In the genomic region with DNA sequence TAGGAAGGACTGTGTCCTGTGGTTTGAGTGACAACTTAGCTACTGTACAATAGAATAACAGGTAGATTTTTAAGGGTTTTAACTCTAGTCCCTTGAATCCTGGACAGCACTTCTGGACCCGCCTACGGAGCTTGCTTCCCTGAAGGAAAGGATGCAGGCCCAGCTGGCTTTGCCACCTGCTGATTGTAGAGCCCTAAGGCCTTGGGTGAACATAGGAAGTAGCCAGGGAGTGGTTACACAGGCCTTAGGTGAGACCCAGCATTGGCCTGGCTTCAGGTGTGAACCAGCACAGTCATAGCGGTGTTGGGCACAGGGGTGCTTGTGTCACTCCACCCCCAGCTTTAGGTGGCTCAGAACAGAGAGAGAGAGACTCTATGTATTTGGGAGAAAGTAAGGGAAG, we compare ENCODE assay signal across 27 cellular contexts.
"Had no signal": no experiment of that assay in that cellular context is flagged by ENCODE, and none has a peak within 500 bp of the region (broad histone marks: within the 10 kb centered on the region; RNA-seq: fewer than 3 reads in every experiment).

No MANE protein-coding gene starts in this region.

- DNase-seq: colonic mucosa; cortex of kidney; dermis blood vessel endothelial cell; dorsolateral prefrontal cortex; effector CD4-positive, alpha-beta T cell; effector CD8-positive, alpha-beta T cell; effector memory CD4-positive, alpha-beta T cell; effector memory CD8-positive, alpha-beta T cell; endodermal cell; erythroblast; esophagus squamous epithelium; foreskin fibroblast; foreskin keratinocyte; foreskin melanocyte; gastrocnemius medialis; glutamatergic neuron; head of caudate nucleus had no signal

- H3K4me1 ChIP-seq: colonic mucosa, esophagus muscularis mucosa, esophagus squamous epithelium, foreskin keratinocyte, gastrocnemius medialis, gastroesophageal sphincter had no signal

- H3K36me3 ChIP-seq: colonic mucosa, esophagus muscularis mucosa, esophagus squamous epithelium, gastrocnemius medialis, gastroesophageal sphincter had no signal

- H3K4me3 ChIP-seq: colonic mucosa, coronary artery, dorsolateral prefrontal cortex, esophagus muscularis mucosa, esophagus squamous epithelium, gastrocnemius medialis, gastroesophageal sphincter had no signal

- H3K4me1 Mint-ChIP-seq: endodermal cell had no signal

- H3K27me3 Mint-ChIP-seq: dendritic cell treated with granulocyte-macrophage colony-stimulating factor and Interleukin-4, amounts not matched to agents 40 ng/mL and 50 ng/mL, for 4 days; effector memory CD8-positive, alpha-beta T cell had no signal

- H3K27ac Mint-ChIP-seq: dendritic cell treated with granulocyte-macrophage colony-stimulating factor and Interleukin-4, amounts not matched to agents 40 ng/mL and 50 ng/mL, for 4 days; effector memory CD8-positive, alpha-beta T cell; endodermal cell had no signal

- H3K4me3 Mint-ChIP-seq: dendritic cell treated with granulocyte-macrophage colony-stimulating factor and Interleukin-4, amounts not matched to agents 40 ng/mL and 50 ng/mL, for 4 days; effector memory CD8-positive, alpha-beta T cell; endodermal cell had no signal

- ATAC-seq: effector memory CD8-positive, alpha-beta T cell; esophagus mucosa; foreskin keratinocyte; gastrocnemius medialis; gastroesophageal sphincter had no signal

- H3K27ac ChIP-seq: colonic mucosa, coronary artery, dorsolateral prefrontal cortex, epithelial cell of prostate, esophagus muscularis mucosa, esophagus squamous epithelium, foreskin keratinocyte, gastrocnemius medialis, gastroesophageal sphincter had no signal

- FAIRE-seq: colon, endometrium, endothelial cell of umbilical vein, frontal cortex had no signal

- H3K9me3 ChIP-seq: colonic mucosa, esophagus squamous epithelium, gastrocnemius medialis had no signal
